ENCODE assay signal across 15 cellular contexts in the genomic region with DNA sequence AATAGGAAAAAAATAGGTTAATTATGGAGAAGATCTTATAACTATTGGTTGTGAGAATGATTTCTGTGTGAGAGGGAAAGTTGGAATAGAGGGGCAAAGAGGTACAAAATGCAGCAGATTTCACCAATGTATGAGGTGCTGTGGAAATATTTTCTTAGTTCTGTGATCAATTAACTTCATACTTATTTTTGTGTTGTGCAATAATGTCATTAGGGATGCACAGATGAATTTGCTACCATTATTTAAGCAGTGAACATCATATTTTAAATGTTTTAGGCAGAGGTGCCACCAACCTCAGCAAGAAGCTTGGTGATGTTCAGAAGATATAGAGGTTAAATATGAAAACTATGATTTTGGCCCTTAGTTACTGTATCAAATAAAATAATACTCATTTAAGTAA. TPM values are rescaled to one million over a fixed set of nuclear protein-coding genes. Genes with fewer than 3 reads are reported as not detected.
DNase-seq lines count a peak whose midpoint lies in the region; ATAC-seq and TF ChIP-seq lines count a peak whose summit lies in the region.
"Had no signal": no experiment of that assay in that cellular context is flagged by ENCODE, and none has a peak within 500 bp of the region (broad histone marks: within the 10 kb centered on the region; RNA-seq: fewer than 3 reads in every experiment).

No MANE protein-coding gene starts in this region.

- H2AFZ ChIP-seq in Karpas-422 (ENCODE audit: low read length): no peak overlapping the region

- no peaks in the 10 kb centered on the region for H3K27me3 ChIP-seq in Karpas-422 (ENCODE audit: low read length)
- no peaks in the 10 kb centered on the region for H3K27me3 ChIP-seq in neutrophil
- H3K27me3 ChIP-seq: body of pancreas had no signal

- H3K4me3 ChIP-seq in Karpas-422 (ENCODE audit: low read length): peak overlapping the region; percentile 3; the same call in 1 of the 2 replicates
- H3K4me3 ChIP-seq in neutrophil (ENCODE audit: low read depth in 1 of 2, low read length in 1 of 2): no peak overlapping the region
- H3K4me3 ChIP-seq: body of pancreas, lower lobe of right lung had no signal

- H3K27ac ChIP-seq in Karpas-422 (ENCODE audit: low read length) (peak overlapping the region; percentile 61), neutrophil (peak overlapping the region; percentile 68)
- H3K27ac ChIP-seq: body of pancreas, lower lobe of right lung had no signal

- no peak for TF ChIP-seq CTCF in neutrophil (IDR thresholded peaks at IDR 0.05)
- TF ChIP-seq CTCF in nephron progenitor cell (IDR thresholded peaks at IDR 0.05): no peak

- H3K4me1 Mint-ChIP-seq in activated CD4-positive, alpha-beta T cell treated with anti-CD3 and anti-CD28 coated beads, Interleukin-2, amount 10 ng/mL, durations not matched to agents 24 days and 14 days: peaks cover 48% of the 10 kb centered on the region
- H3K4me1 Mint-ChIP-seq in activated naive CD8-positive, alpha-beta T cell treated with anti-CD3 and anti-CD28 coated beads, Interleukin-2, amount 10 ng/mL, durations not matched to agents 7 days and 5 days: peaks cover 53% of the 10 kb centered on the region
- H3K4me1 Mint-ChIP-seq in nephron progenitor cell: no peaks in the 10 kb centered on the region

- no peaks in the 10 kb centered on the region for H3K9me3 ChIP-seq in Karpas-422 (ENCODE audit: low read length)
- no peaks in the 10 kb centered on the region for H3K9me3 ChIP-seq in neutrophil
- H3K9me3 ChIP-seq: body of pancreas, lower lobe of right lung had no signal

- in situ Hi-C loops in G401 (cut with HindIII; ENCODE audit: low sequenced_read_pairs): no loop called here

- H3K36me3 Mint-ChIP-seq in activated CD4-positive, alpha-beta T cell treated with anti-CD3 and anti-CD28 coated beads, Interleukin-2, amount 10 ng/mL, durations not matched to agents 24 days and 14 days (ENCODE audit: low read depth): peaks cover 16% of the 10 kb centered on the region
- peaks cover 15% of the 10 kb centered on the region for H3K36me3 Mint-ChIP-seq in activated naive CD8-positive, alpha-beta T cell treated with anti-CD3 and anti-CD28 coated beads, Interleukin-2, amount 10 ng/mL, durations not matched to agents 7 days and 5 days
- H3K36me3 Mint-ChIP-seq in nephron progenitor cell (ENCODE audit: low read depth): no peaks in the 10 kb centered on the region

- 0 out of 2 replicates have a peak, but pooled peaks cover 11% of the 10 kb centered on the region for H4K20me1 ChIP-seq in Karpas-422 (ENCODE audit: insufficient read depth, low read depth, low read length)

- POLR2A ChIA-PET in activated naive CD8-positive, alpha-beta T cell treated with anti-CD3 and anti-CD28 coated beads, Interleukin-2, amount 10 ng/mL, durations not matched to agents 7 days and 5 days (lab: Charles Lee): interaction anchor here (1.1 to 1.5 kb wide), 2 partner anchors 9 to 11 kb away, joined by 4 to 5 read pairs; no protein-coding TSS in a partner anchor

- no peaks in the 10 kb centered on the region; the same call in 1 of the 2 replicates for H3K36me3 ChIP-seq in Karpas-422 (ENCODE audit: insufficient read depth, low read length)
- H3K36me3 ChIP-seq in neutrophil: no peaks in the 10 kb centered on the region

- no peak for ATAC-seq in activated naive CD8-positive, alpha-beta T cell treated with anti-CD3 and anti-CD28 coated beads, Interleukin-2, amount 10 ng/mL, durations not matched to agents 7 days and 5 days (ENCODE audit: low read depth)
- ATAC-seq in GM21723 (IDR thresholded peaks at IDR 0.05; ENCODE audit: unreplicated experiment): no peak
- ATAC-seq: body of pancreas, lower lobe of right lung had no signal

- no peaks in the 10 kb centered on the region for H3K9me3 Mint-ChIP-seq in activated CD4-positive, alpha-beta T cell treated with anti-CD3 and anti-CD28 coated beads, Interleukin-2, amount 10 ng/mL, durations not matched to agents 24 days and 14 days
- no peaks in the 10 kb centered on the region for H3K9me3 Mint-ChIP-seq in activated naive CD8-positive, alpha-beta T cell treated with anti-CD3 and anti-CD28 coated beads, Interleukin-2, amount 10 ng/mL, durations not matched to agents 7 days and 5 days
- no peaks in the 10 kb centered on the region for H3K9me3 Mint-ChIP-seq in nephron progenitor cell
- H3K9me3 Mint-ChIP-seq: nephron had no signal

- peak overlapping the region; percentile 44 for H3K4me2 ChIP-seq in Karpas-422 (ENCODE audit: low read depth, low read length, poor library complexity, severe bottlenecking)

- peak overlapping the region; percentile 53 for H3K27ac Mint-ChIP-seq in activated CD4-positive, alpha-beta T cell treated with anti-CD3 and anti-CD28 coated beads, Interleukin-2, amount 10 ng/mL, durations not matched to agents 24 days and 14 days
- H3K27ac Mint-ChIP-seq in activated naive CD8-positive, alpha-beta T cell treated with anti-CD3 and anti-CD28 coated beads, Interleukin-2, amount 10 ng/mL, durations not matched to agents 7 days and 5 days: no peak overlapping the region
- H3K27ac Mint-ChIP-seq in nephron progenitor cell: no peak overlapping the region
- H3K27ac Mint-ChIP-seq: nephron had no signal

- peaks cover 82% of the 10 kb centered on the region for H3K4me1 ChIP-seq in Karpas-422 (ENCODE audit: low read length)
- peaks cover 21 to 67% of the 10 kb centered on the region in 2 experiments for H3K4me1 ChIP-seq in neutrophil (ENCODE audit: control insufficient read depth in 1 of 2, insufficient read depth in 1 of 2, low read depth in 1 of 2, low read length in 1 of 2)

- no peak for DNase-seq in activated CD4-positive, alpha-beta T cell treated with anti-CD3 and anti-CD28 coated beads, Interleukin-2, amount 10 ng/mL, durations not matched to agents 24 days and 14 days
- DNase-seq in activated CD4-positive, alpha-beta T cell treated with anti-CD3 and anti-CD28 coated beads, Interleukin-2, amount 50 U/mL, for 48 hours: no peak
- no peak for DNase-seq in Karpas-422
- DNase-seq in activated naive CD8-positive, alpha-beta T cell treated with anti-CD3 and anti-CD28 coated beads, Interleukin-2, amount 10 ng/mL, durations not matched to agents 7 days and 5 days: no peak
- no peak for DNase-seq in G401 (ENCODE audit: low spot score)
- DNase-seq in nephron progenitor cell: no peak
- DNase-seq: body of pancreas, GF-D8, KBM-7, lower lobe of right lung, NCI-H1436 treated with DMSO at 0.1 percent for 48 hours, SW 1271 had no signal

- H3K27me3 Mint-ChIP-seq in activated CD4-positive, alpha-beta T cell treated with anti-CD3 and anti-CD28 coated beads, Interleukin-2, amount 10 ng/mL, durations not matched to agents 24 days and 14 days: no peaks in the 10 kb centered on the region
- H3K27me3 Mint-ChIP-seq in activated naive CD8-positive, alpha-beta T cell treated with anti-CD3 and anti-CD28 coated beads, Interleukin-2, amount 10 ng/mL, durations not matched to agents 7 days and 5 days: no peaks in the 10 kb centered on the region
- no peaks in the 10 kb centered on the region for H3K27me3 Mint-ChIP-seq in nephron progenitor cell (ENCODE audit: low read depth, poor library complexity)

- H3K4me3 Mint-ChIP-seq in activated CD4-positive, alpha-beta T cell treated with anti-CD3 and anti-CD28 coated beads, Interleukin-2, amount 10 ng/mL, durations not matched to agents 24 days and 14 days: peak overlapping the region; percentile 39
- peak overlapping the region; percentile 15 for H3K4me3 Mint-ChIP-seq in activated naive CD8-positive, alpha-beta T cell treated with anti-CD3 and anti-CD28 coated beads, Interleukin-2, amount 10 ng/mL, durations not matched to agents 7 days and 5 days
- no peak overlapping the region for H3K4me3 Mint-ChIP-seq in nephron progenitor cell
- H3K4me3 Mint-ChIP-seq: nephron had no signal

- intact Hi-C loops in activated CD4-positive, alpha-beta T cell treated with anti-CD3 and anti-CD28 coated beads, Interleukin-2, amount 10 ng/mL, durations not matched to agents 24 days and 14 days (cut with micrococcal nuclease): loop anchor here (1.0 kb wide), 1 partner anchor 9 kb away; no protein-coding TSS in a partner anchor

- no peaks in the 10 kb centered on the region for H3K9me2 ChIP-seq in Karpas-422 (replicated peaks; ENCODE audit: insufficient read depth, low read length)

- H3K9ac ChIP-seq in Karpas-422 (ENCODE audit: low read length): no peak overlapping the region; the same call in 1 of the 2 replicates

- peaks cover 97% of the 10 kb centered on the region for H3K79me2 ChIP-seq in Karpas-422 (ENCODE audit: low read length)

RNA-seq across cellular contexts. Expression of a gene that starts 21.6 kb away (rescaled TPM):
- total RNA-seq in activated CD4-positive, alpha-beta T cell treated with anti-CD3 and anti-CD28 coated beads, Interleukin-2, amount 10 ng/mL, durations not matched to agents 24 days and 14 days: 296 and 298 TPM in 2 replicates
- total RNA-seq in Karpas-422 (2014; rRNA removed; shearing (Covaris generic); ENCODE audit: low replicate concordance): 172 and 265 TPM in 2 replicates
- 100 to 1,000 TPM; 446 to 447 TPM for total RNA-seq in activated naive CD8-positive, alpha-beta T cell treated with anti-CD3 and anti-CD28 coated beads, Interleukin-2, amount 10 ng/mL, durations not matched to agents 7 days and 5 days
- total RNA-seq in G401 (2014; rRNA removed; shearing (Covaris generic)): 31.4 and 61.2 TPM in 2 replicates
